In the genomic region with DNA sequence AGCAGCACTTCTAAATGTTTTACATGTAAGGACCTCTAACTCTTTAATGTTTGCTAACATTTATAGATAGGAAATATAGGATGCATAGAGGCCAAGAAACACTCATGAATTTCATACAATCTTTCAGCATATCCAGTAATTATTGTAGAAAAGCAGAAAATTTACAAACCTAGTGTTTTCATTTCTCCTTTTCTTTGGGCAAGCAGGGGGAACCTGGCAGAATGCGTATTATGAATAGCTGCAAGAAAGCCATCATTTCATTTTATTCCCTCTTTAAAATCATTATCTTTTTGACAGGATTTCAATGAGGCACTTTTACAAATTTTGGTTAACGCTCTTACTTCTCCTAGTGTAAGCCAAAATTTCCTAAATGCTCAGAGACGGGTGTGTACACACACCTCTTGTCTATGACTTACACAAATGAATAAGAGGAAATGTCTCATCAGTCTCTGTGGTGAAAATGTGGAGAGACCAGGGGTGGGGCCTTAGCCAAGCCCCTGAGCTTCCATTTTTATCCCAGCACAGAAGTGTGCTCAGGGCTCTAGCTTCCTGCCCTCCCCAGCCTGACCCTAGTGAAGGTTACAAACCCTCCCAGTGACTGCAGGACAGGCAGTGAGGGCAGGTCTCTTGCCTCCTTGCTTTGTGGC, we compare ENCODE assay signal across 1 cellular context.
TF ChIP-seq lines count a peak whose summit lies in the region.

No MANE protein-coding gene starts in this region.

TF ChIP-seq in GM12878, 131 proteins besides CTCF, POLR2A, EP300 and RAD21 (continued from another document):
- TF ChIP-seq, protein P1, sequence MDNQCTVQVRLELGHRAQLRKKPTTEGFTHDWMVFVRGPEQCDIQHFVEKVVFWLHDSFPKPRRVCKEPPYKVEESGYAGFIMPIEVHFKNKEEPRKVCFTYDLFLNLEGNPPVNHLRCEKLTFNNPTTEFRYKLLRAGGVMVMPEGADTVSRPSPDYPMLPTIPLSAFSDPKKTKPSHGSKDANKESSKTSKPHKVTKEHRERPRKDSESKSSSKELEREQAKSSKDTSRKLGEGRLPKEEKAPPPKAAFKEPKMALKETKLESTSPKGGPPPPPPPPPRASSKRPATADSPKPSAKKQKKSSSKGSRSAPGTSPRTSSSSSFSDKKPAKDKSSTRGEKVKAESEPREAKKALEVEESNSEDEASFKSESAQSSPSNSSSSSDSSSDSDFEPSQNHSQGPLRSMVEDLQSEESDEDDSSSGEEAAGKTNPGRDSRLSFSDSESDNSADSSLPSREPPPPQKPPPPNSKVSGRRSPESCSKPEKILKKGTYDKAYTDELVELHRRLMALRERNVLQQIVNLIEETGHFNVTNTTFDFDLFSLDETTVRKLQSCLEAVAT (IDR thresholded peaks at IDR 0.05) = no peak
- TF ChIP-seq, protein P2, sequence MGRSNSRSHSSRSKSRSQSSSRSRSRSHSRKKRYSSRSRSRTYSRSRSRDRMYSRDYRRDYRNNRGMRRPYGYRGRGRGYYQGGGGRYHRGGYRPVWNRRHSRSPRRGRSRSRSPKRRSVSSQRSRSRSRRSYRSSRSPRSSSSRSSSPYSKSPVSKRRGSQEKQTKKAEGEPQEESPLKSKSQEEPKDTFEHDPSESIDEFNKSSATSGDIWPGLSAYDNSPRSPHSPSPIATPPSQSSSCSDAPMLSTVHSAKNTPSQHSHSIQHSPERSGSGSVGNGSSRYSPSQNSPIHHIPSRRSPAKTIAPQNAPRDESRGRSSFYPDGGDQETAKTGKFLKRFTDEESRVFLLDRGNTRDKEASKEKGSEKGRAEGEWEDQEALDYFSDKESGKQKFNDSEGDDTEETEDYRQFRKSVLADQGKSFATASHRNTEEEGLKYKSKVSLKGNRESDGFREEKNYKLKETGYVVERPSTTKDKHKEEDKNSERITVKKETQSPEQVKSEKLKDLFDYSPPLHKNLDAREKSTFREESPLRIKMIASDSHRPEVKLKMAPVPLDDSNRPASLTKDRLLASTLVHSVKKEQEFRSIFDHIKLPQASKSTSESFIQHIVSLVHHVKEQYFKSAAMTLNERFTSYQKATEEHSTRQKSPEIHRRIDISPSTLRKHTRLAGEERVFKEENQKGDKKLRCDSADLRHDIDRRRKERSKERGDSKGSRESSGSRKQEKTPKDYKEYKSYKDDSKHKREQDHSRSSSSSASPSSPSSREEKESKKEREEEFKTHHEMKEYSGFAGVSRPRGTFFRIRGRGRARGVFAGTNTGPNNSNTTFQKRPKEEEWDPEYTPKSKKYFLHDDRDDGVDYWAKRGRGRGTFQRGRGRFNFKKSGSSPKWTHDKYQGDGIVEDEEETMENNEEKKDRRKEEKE (IDR thresholded peaks at IDR 0.05) = no peak
- no peak for TF ChIP-seq NRF1 (conservative IDR thresholded peaks at IDR 0.05; ENCODE audit: low read depth, low read length)
- TF ChIP-seq HDGF (IDR thresholded peaks at IDR 0.05) = no peak
- TF ChIP-seq ZNF24 (IDR thresholded peaks at IDR 0.05) = no peak
- no peak for TF ChIP-seq TCF7 (IDR thresholded peaks at IDR 0.05; ENCODE audit: borderline replicate concordance)
- no peak for TF ChIP-seq BACH1 (IDR thresholded peaks at IDR 0.05; ENCODE audit: borderline replicate concordance)
- TF ChIP-seq ATF7 (IDR thresholded peaks at IDR 0.05; ENCODE audit: low read depth) = no peak
- TF ChIP-seq, protein P3, sequence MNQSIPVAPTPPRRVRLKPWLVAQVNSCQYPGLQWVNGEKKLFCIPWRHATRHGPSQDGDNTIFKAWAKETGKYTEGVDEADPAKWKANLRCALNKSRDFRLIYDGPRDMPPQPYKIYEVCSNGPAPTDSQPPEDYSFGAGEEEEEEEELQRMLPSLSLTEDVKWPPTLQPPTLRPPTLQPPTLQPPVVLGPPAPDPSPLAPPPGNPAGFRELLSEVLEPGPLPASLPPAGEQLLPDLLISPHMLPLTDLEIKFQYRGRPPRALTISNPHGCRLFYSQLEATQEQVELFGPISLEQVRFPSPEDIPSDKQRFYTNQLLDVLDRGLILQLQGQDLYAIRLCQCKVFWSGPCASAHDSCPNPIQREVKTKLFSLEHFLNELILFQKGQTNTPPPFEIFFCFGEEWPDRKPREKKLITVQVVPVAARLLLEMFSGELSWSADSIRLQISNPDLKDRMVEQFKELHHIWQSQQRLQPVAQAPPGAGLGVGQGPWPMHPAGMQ (IDR thresholded peaks at IDR 0.05; ENCODE audit: borderline replicate concordance) = no peak
- TF ChIP-seq, protein P4, sequence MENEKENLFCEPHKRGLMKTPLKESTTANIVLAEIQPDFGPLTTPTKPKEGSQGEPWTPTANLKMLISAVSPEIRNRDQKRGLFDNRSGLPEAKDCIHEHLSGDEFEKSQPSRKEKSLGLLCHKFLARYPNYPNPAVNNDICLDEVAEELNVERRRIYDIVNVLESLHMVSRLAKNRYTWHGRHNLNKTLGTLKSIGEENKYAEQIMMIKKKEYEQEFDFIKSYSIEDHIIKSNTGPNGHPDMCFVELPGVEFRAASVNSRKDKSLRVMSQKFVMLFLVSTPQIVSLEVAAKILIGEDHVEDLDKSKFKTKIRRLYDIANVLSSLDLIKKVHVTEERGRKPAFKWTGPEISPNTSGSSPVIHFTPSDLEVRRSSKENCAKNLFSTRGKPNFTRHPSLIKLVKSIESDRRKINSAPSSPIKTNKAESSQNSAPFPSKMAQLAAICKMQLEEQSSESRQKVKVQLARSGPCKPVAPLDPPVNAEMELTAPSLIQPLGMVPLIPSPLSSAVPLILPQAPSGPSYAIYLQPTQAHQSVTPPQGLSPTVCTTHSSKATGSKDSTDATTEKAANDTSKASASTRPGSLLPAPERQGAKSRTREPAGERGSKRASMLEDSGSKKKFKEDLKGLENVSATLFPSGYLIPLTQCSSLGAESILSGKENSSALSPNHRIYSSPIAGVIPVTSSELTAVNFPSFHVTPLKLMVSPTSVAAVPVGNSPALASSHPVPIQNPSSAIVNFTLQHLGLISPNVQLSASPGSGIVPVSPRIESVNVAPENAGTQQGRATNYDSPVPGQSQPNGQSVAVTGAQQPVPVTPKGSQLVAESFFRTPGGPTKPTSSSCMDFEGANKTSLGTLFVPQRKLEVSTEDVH (IDR thresholded peaks at IDR 0.05; ENCODE audit: low read depth, partially characterized antibody) = no peak
- no peak for TF ChIP-seq LARP7 (IDR thresholded peaks at IDR 0.05)
- no peak for TF ChIP-seq CREM (IDR thresholded peaks at IDR 0.05; ENCODE audit: low read depth)
- no peak for TF ChIP-seq CREB1 (IDR thresholded peaks at IDR 0.05; ENCODE audit: low read depth)
- no peak for TF ChIP-seq PAX8 (IDR thresholded peaks at IDR 0.05)
- TF ChIP-seq, protein P5, sequence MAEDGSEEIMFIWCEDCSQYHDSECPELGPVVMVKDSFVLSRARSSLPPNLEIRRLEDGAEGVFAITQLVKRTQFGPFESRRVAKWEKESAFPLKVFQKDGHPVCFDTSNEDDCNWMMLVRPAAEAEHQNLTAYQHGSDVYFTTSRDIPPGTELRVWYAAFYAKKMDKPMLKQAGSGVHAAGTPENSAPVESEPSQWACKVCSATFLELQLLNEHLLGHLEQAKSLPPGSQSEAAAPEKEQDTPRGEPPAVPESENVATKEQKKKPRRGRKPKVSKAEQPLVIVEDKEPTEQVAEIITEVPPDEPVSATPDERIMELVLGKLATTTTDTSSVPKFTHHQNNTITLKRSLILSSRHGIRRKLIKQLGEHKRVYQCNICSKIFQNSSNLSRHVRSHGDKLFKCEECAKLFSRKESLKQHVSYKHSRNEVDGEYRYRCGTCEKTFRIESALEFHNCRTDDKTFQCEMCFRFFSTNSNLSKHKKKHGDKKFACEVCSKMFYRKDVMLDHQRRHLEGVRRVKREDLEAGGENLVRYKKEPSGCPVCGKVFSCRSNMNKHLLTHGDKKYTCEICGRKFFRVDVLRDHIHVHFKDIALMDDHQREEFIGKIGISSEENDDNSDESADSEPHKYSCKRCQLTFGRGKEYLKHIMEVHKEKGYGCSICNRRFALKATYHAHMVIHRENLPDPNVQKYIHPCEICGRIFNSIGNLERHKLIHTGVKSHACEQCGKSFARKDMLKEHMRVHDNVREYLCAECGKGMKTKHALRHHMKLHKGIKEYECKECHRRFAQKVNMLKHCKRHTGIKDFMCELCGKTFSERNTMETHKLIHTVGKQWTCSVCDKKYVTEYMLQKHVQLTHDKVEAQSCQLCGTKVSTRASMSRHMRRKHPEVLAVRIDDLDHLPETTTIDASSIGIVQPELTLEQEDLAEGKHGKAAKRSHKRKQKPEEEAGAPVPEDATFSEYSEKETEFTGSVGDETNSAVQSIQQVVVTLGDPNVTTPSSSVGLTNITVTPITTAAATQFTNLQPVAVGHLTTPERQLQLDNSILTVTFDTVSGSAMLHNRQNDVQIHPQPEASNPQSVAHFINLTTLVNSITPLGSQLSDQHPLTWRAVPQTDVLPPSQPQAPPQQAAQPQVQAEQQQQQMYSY (CRISPR knock-in tag; IDR thresholded peaks at IDR 0.05) = no peak
- TF ChIP-seq GATAD2B (conservative IDR thresholded peaks at IDR 0.05; ENCODE audit: low read depth) = no peak
- TF ChIP-seq, protein P6, sequence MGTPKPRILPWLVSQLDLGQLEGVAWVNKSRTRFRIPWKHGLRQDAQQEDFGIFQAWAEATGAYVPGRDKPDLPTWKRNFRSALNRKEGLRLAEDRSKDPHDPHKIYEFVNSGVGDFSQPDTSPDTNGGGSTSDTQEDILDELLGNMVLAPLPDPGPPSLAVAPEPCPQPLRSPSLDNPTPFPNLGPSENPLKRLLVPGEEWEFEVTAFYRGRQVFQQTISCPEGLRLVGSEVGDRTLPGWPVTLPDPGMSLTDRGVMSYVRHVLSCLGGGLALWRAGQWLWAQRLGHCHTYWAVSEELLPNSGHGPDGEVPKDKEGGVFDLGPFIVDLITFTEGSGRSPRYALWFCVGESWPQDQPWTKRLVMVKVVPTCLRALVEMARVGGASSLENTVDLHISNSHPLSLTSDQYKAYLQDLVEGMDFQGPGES (IDR thresholded peaks at IDR 0.05) = no peak
- no peak for TF ChIP-seq RCOR1 (conservative IDR thresholded peaks at IDR 0.05; ENCODE audit: low read depth, low read length)
- TF ChIP-seq NFXL1 (IDR thresholded peaks at IDR 0.05; ENCODE audit: borderline replicate concordance) = no peak
- peak; percentile 55 for TF ChIP-seq IKZF1 (conservative IDR thresholded peaks at IDR 0.05)
- no peak for TF ChIP-seq ZZZ3 (IDR thresholded peaks at IDR 0.05; ENCODE audit: control insufficient read depth, insufficient read length, low read depth)
